Comparison of ENCODE assay signal across 19 cellular contexts in genomic region chr16:2042666-2043295, GRCh38. TPM values are rescaled to one million over a fixed set of nuclear protein-coding genes. Genes with fewer than 3 reads are reported as not detected.
A peak's percentile ranks its signal among the peaks of the same experiment; 100 is the strongest.
DNase-seq lines count a peak whose midpoint lies in the region; TF ChIP-seq lines count a peak whose summit lies in the region.
"Had no signal": no experiment of that assay in that cellular context is flagged by ENCODE, and none has a peak within 500 bp of the region (broad histone marks: within the 10 kb centered on the region; RNA-seq: fewer than 3 reads in every experiment).

No MANE protein-coding gene starts in this region.

- H3K4me3 Mint-ChIP-seq in dendritic cell treated with granulocyte-macrophage colony-stimulating factor and Interleukin-4, amounts not matched to agents 40 ng/mL and 50 ng/mL, for 4 days, result no peak overlapping the region
- H3K4me3 Mint-ChIP-seq: activated naive CD8-positive, alpha-beta T cell treated with anti-CD3 and anti-CD28 coated beads, Interleukin-2, amount 10 ng/mL, durations not matched to agents 7 days and 5 days; activated T-cell treated with anti-CD3 and anti-CD28 coated beads, Interleukin-2, amount 50 U/mL, for 4 hours; immature natural killer cell; T-helper 2 cell treated with Interferon-gamma antibody and Interleukin-4, amounts not matched to agents 5 μg/mL and 100 μg/mL, for 36 hours had no signal

- peak overlapping the region in 6 of 8 donors; percentile 8 to 85 (median 74) for H3K27ac ChIP-seq in spleen

- H3K27ac Mint-ChIP-seq in dendritic cell treated with granulocyte-macrophage colony-stimulating factor and Interleukin-4, amounts not matched to agents 40 ng/mL and 50 ng/mL, for 4 days, result peak overlapping the region; percentile 58
- H3K27ac Mint-ChIP-seq: activated naive CD8-positive, alpha-beta T cell treated with anti-CD3 and anti-CD28 coated beads, Interleukin-2, amount 10 ng/mL, durations not matched to agents 7 days and 5 days; immature natural killer cell; T-helper 2 cell treated with Interferon-gamma antibody and Interleukin-4, amounts not matched to agents 5 μg/mL and 100 μg/mL, for 36 hours had no signal

- peaks cover 50% of the 10 kb centered on the region for H3K4me1 Mint-ChIP-seq in dendritic cell treated with granulocyte-macrophage colony-stimulating factor and Interleukin-4, amounts not matched to agents 40 ng/mL and 50 ng/mL, for 4 days (ENCODE audit: low read depth)

- H3K4me3 ChIP-seq in spleen, result no peak overlapping the region
- H3K4me3 ChIP-seq: suprapubic skin had no signal

- peak; percentile 87 for DNase-seq in DMS153 (lab: John Stamatoyannopoulos, UW)
- peak; percentile 93 for DNase-seq in NCI-H187 treated with DMSO at 0.1 percent for 48 hours (lab: John Stamatoyannopoulos, UW)
- no peak for DNase-seq in spleen
- DNase-seq in COLO829 (ENCODE audit: low spot score), result no peak
- DNase-seq in NOMO-1 (lab: John Stamatoyannopoulos, UW; ENCODE audit: unreplicated experiment in 2 of 2), result no peak
- no peak for DNase-seq in DMS 273 treated with DMSO at 0.1 percent for 48 hours (lab: John Stamatoyannopoulos, UW)
- DNase-seq: activated CD4-positive, alpha-beta T cell treated with anti-CD3 and anti-CD28 coated beads for 48 hours; activated naive CD8-positive, alpha-beta T cell treated with anti-CD3 and anti-CD28 coated beads, Interleukin-2, amount 10 ng/mL, durations not matched to agents 7 days and 5 days; activated T-cell treated with anti-CD3 and anti-CD28 coated beads, Interleukin-2, amount 50 U/mL, for 4 hours; immature natural killer cell; NCI-H226; posterior cingulate gyrus; stimulated activated CD4-positive, alpha-beta T cell treated with anti-CD3 and anti-CD28 coated beads, Interleukin-15, amount 100 ng/mL, for 24 hours had no signal

- H3K4me1 ChIP-seq in spleen, result peaks cover 50 to 97% (median 87%) of the 10 kb centered on the region in 6 donors

- peaks cover 0 to 27% (median 0%) of the 10 kb centered on the region in 6 donors for H3K36me3 ChIP-seq in spleen

- H3K9me3 ChIP-seq in spleen, result no peaks in the 10 kb centered on the region
- H3K9me3 ChIP-seq: suprapubic skin had no signal

- H3K9me3 Mint-ChIP-seq in dendritic cell treated with granulocyte-macrophage colony-stimulating factor and Interleukin-4, amounts not matched to agents 40 ng/mL and 50 ng/mL, for 4 days, result no peaks in the 10 kb centered on the region
- H3K9me3 Mint-ChIP-seq: activated naive CD8-positive, alpha-beta T cell treated with anti-CD3 and anti-CD28 coated beads, Interleukin-2, amount 10 ng/mL, durations not matched to agents 7 days and 5 days; activated T-cell treated with anti-CD3 and anti-CD28 coated beads, Interleukin-2, amount 50 U/mL, for 4 hours; CD14-positive monocyte; immature natural killer cell; T-helper 2 cell treated with Interferon-gamma antibody and Interleukin-4, amounts not matched to agents 5 μg/mL and 100 μg/mL, for 36 hours had no signal

- intact Hi-C loops in dendritic cell treated with granulocyte-macrophage colony-stimulating factor and Interleukin-4, amounts not matched to agents 40 ng/mL and 50 ng/mL, for 4 days (cut with micrococcal nuclease), result no loop called here
- intact Hi-C loops in spleen (cut with DNase I; ENCODE audit: low total_unique reads), result no loop called here

- H3K27me3 Mint-ChIP-seq in dendritic cell treated with granulocyte-macrophage colony-stimulating factor and Interleukin-4, amounts not matched to agents 40 ng/mL and 50 ng/mL, for 4 days, result peaks cover 3% of the 10 kb centered on the region
- H3K27me3 Mint-ChIP-seq: activated naive CD8-positive, alpha-beta T cell treated with anti-CD3 and anti-CD28 coated beads, Interleukin-2, amount 10 ng/mL, durations not matched to agents 7 days and 5 days had no signal

- TF ChIP-seq POLR2A in spleen (IDR thresholded peaks at IDR 0.05), result no peak

- 48 to 76% (median 55%) methylated on average over 4 to 8 of the region's 8 CpGs for WGBS in spleen, 5 donors

- peaks cover 12% of the 10 kb centered on the region for H3K36me3 Mint-ChIP-seq in dendritic cell treated with granulocyte-macrophage colony-stimulating factor and Interleukin-4, amounts not matched to agents 40 ng/mL and 50 ng/mL, for 4 days (ENCODE audit: low read depth)
- H3K36me3 Mint-ChIP-seq: immature natural killer cell had no signal

- no peak for TF ChIP-seq CTCF in spleen (IDR thresholded peaks at IDR 0.05 in 8 of 11, conservative IDR thresholded peaks at IDR 0.05 in 3 of 11)

- H3K27me3 ChIP-seq in spleen (replicated peaks in 1 of 7), result no peaks in the 10 kb centered on the region
- H3K27me3 ChIP-seq: suprapubic skin had no signal

RNA-seq across cellular contexts. Expression of gene NTHL1, which starts 4.9 kb away (rescaled TPM):
- 10 to 100 TPM in 6 of 7 donors, 1 to 10 TPM in 1; 9.6 to 29.6 (median 20.0) TPM for total RNA-seq in spleen
- polyA plus RNA-seq in spleen, result 10 to 100 TPM; 31.3 to 52.1 (median 37.0) TPM

RNA-seq across cellular contexts. Expression of gene TSC2, which starts 5.0 kb away (rescaled TPM):
- total RNA-seq in spleen, result 100 to 1,000 TPM in 4 of 7 donors, 10 to 100 TPM in 3; 63.8 to 185 (median 103) TPM
- polyA plus RNA-seq in spleen, result 10 to 100 TPM; 20.7 to 82.0 (median 53.3) TPM

RNA-seq across cellular contexts. Expression of gene NHERF2, which starts 16.1 kb away (rescaled TPM):
- total RNA-seq in spleen, result 100 to 1,000 TPM in 4 of 7 donors, 10 to 100 TPM in 3; 62.4 to 179 (median 126) TPM
- polyA plus RNA-seq in spleen, result 100 to 1,000 TPM in 1 of 3 donors, 10 to 100 TPM in 2; 64.6 to 218 (median 71.2) TPM

RNA-seq across cellular contexts. Expression of gene NPW, which starts 23.2 kb away (rescaled TPM):
- total RNA-seq in spleen, result 1 to 10 TPM in 1 of 7 donors, under 1 TPM in 3, not detected in 3; 0.51 to 1.9 (median 0.89) TPM
- polyA plus RNA-seq in spleen, result 1 to 10 TPM in 2 of 3 donors, under 1 TPM in 1; 0.30 to 2.5 (median 2.3) TPM
- total RNA-seq: cardiac septum, frontal cortex had no signal
- polyA plus RNA-seq: CD14-positive monocyte, immature natural killer cell had no signal

RNA-seq across cellular contexts. Expression of gene ZNF598, which starts 33.2 kb away (rescaled TPM):
- total RNA-seq in spleen, result 10 to 100 TPM; 34.6 to 56.2 (median 47.2) TPM
- 10 to 100 TPM; 21.8 to 45.5 (median 29.0) TPM for polyA plus RNA-seq in spleen

Comparison
In these comparisons a context has a peak if more than half of its experiments do, and no peak if none do; other contexts are left out.
1. DNase-seq: peak in DMS153 (single experiment) and NCI-H187 treated with DMSO at 0.1 percent for 48 hours (single experiment); none in spleen (single experiment), COLO829 (single experiment), NOMO-1 (0 of 2) and DMS 273 treated with DMSO at 0.1 percent for 48 hours (single experiment).